In genomic region chr16:11249233-11250061, GRCh38 we compare ENCODE assay signal across 17 cellular contexts. TPM values are rescaled to one million over a fixed set of nuclear protein-coding genes. Genes with fewer than 3 reads are reported as not detected.
DNase-seq lines count a peak whose midpoint lies in the region; ATAC-seq, FAIRE-seq and TF ChIP-seq lines count a peak whose summit lies in the region.
"Had no signal": no experiment of that assay in that cellular context is flagged by ENCODE, and none has a peak within 500 bp of the region (broad histone marks: within the 10 kb centered on the region; RNA-seq: fewer than 3 reads in every experiment).

No MANE protein-coding gene starts in this region.

- peaks cover 50% of the 10 kb centered on the region for H3K36me3 Mint-ChIP-seq in activated CD4-positive, alpha-beta T cell treated with anti-CD3 and anti-CD28 coated beads for 36 hours (ENCODE audit: low read depth)

- DNase-seq in activated CD4-positive, alpha-beta T cell treated with anti-CD3 and anti-CD28 coated beads for 36 hours = peak; percentile 43
- DNase-seq in activated CD4-positive, alpha-beta T cell treated with anti-CD3 and anti-CD28 coated beads, Interleukin-2, amount 50 U/mL, for 4 hours = no peak
- peak; percentile 77 for DNase-seq in kidney
- DNase-seq: activated effector memory CD4-positive, alpha-beta T cell treated with anti-CD3 and anti-CD28 coated beads, Interleukin-2, amount 50 U/mL, for 16 hours; GF-D8; kidney glomerular epithelial cell; NCI-H2107 had no signal

- H4K20me1 ChIP-seq in OCI-LY1 (ENCODE audit: insufficient read depth, low read length) = no peaks in the 10 kb centered on the region

- H3K4me3 Mint-ChIP-seq in activated CD4-positive, alpha-beta T cell treated with anti-CD3 and anti-CD28 coated beads for 36 hours = peak overlapping the region; percentile 28

- no peaks in the 10 kb centered on the region; the same call in 1 of the 2 replicates for H3F3A ChIP-seq in OCI-LY1 (ENCODE audit: insufficient read depth, low read length)

- no peak for ATAC-seq in activated CD4-positive, alpha-beta T cell treated with anti-CD3 and anti-CD28 coated beads for 36 hours
- ATAC-seq in HG03139 (IDR thresholded peaks at IDR 0.05; ENCODE audit: unreplicated experiment) (no peak), GM18858 (IDR thresholded peaks at IDR 0.05; ENCODE audit: unreplicated experiment) (no peak)

- no peaks in the 10 kb centered on the region for H3K9me2 ChIP-seq in OCI-LY1 (ENCODE audit: low read depth, low read length)

- no peaks in the 10 kb centered on the region for H3K9me3 Mint-ChIP-seq in activated CD4-positive, alpha-beta T cell treated with anti-CD3 and anti-CD28 coated beads for 36 hours (ENCODE audit: low read depth)

- H3K4me1 Mint-ChIP-seq in activated CD4-positive, alpha-beta T cell treated with anti-CD3 and anti-CD28 coated beads for 36 hours = peaks cover 63% of the 10 kb centered on the region

- H3K4me2 ChIP-seq in OCI-LY1 (ENCODE audit: low read length) = peak overlapping the region; percentile 58

- H3K4me3 ChIP-seq in OCI-LY1 (ENCODE audit: low read depth, low read length, poor library complexity, severe bottlenecking) = peak overlapping the region; percentile 47
- no peak overlapping the region for H3K4me3 ChIP-seq in kidney (ENCODE audit: low read length in 2 of 2)
- H3K4me3 ChIP-seq: MG63, SJSA1 had no signal

- POLR2A ChIA-PET in activated CD4-positive, alpha-beta T cell treated with anti-CD3 and anti-CD28 coated beads for 36 hours (lab: Charles Lee) = interaction anchor here (0.7 to 1.1 kb wide), 2 partner anchors 24 to 285 kb away, joined by 4 read pairs; no protein-coding TSS in a partner anchor

- H3K9ac ChIP-seq in OCI-LY1 (ENCODE audit: low read length) (peak overlapping the region; percentile 32; the same call in 1 of the 2 replicates), kidney (ENCODE audit: low read length in 2 of 2) (no peak overlapping the region)

- H3K4me1 ChIP-seq in OCI-LY1 (ENCODE audit: insufficient read depth, low read length, severe bottlenecking) (peaks cover 62% of the 10 kb centered on the region), kidney (ENCODE audit: control insufficient read depth in 1 of 2, insufficient read depth in 1 of 2, low read depth in 1 of 2, low read length in 2 of 2) (peaks cover 0 to 7% of the 10 kb centered on the region in 2 donors)

- H2AFZ ChIP-seq in OCI-LY1 (ENCODE audit: low read length) = no peak overlapping the region

- no peaks in the 10 kb centered on the region for H3K79me2 ChIP-seq in OCI-LY1 (ENCODE audit: insufficient read depth, low read length)

- H3K27ac ChIP-seq in OCI-LY1 (ENCODE audit: low read depth, low read length, poor library complexity, severe bottlenecking) (no peak overlapping the region), kidney (ENCODE audit: low read depth in 2 of 2, low read length in 2 of 2) (no peak overlapping the region)
- H3K27ac ChIP-seq: SJSA1 had no signal

- TF ChIP-seq CTCF in OCI-LY1 (IDR thresholded peaks at IDR 0.05; ENCODE audit: low read length) = no peak
- TF ChIP-seq CTCF in kidney (IDR thresholded peaks at IDR 0.05; ENCODE audit: borderline replicate concordance, extremely low read depth, insufficient read depth) = no peak

- H3K36me3 ChIP-seq in OCI-LY1 (ENCODE audit: insufficient read depth, low read length) = peaks cover 23% of the 10 kb centered on the region
- H3K36me3 ChIP-seq in kidney (ENCODE audit: control insufficient read depth in 1 of 2, insufficient read depth in 2 of 2, low read length in 2 of 2) = no peaks in the 10 kb centered on the region

- H3K27me3 ChIP-seq in OCI-LY1 (ENCODE audit: insufficient read depth, low read length) = no peaks in the 10 kb centered on the region
- H3K27me3 ChIP-seq: MG63, SJSA1 had no signal

- no peaks in the 10 kb centered on the region for H3K9me3 ChIP-seq in OCI-LY1 (ENCODE audit: low read length)
- no peaks in the 10 kb centered on the region for H3K9me3 ChIP-seq in kidney (ENCODE audit: control insufficient read depth in 1 of 2, low read length in 2 of 2)
- H3K9me3 ChIP-seq: MG63, SJSA1 had no signal

- intact Hi-C loops in activated CD4-positive, alpha-beta T cell treated with anti-CD3 and anti-CD28 coated beads for 36 hours (cut with DNase I, micrococcal nuclease) = no loop called here
- intact Hi-C loops in kidney (cut with DNase I) = no loop called here

- H3K27ac Mint-ChIP-seq in activated CD4-positive, alpha-beta T cell treated with anti-CD3 and anti-CD28 coated beads for 36 hours = peak overlapping the region; percentile 11
- H3K27ac Mint-ChIP-seq: progenitor cell of endocrine pancreas had no signal

- no peaks in the 10 kb centered on the region for H3K27me3 Mint-ChIP-seq in activated CD4-positive, alpha-beta T cell treated with anti-CD3 and anti-CD28 coated beads for 36 hours
- H3K27me3 Mint-ChIP-seq: type B pancreatic cell had no signal

- CTCF ChIA-PET in activated CD4-positive, alpha-beta T cell treated with anti-CD3 and anti-CD28 coated beads for 36 hours (lab: Charles Lee) = interaction anchor here (0.7 kb wide), 1 partner anchor 285 kb away, joined by 3 read pairs; no protein-coding TSS in a partner anchor

- FAIRE-seq in kidney (lab: Jason Lieb, UNC) = no peak

RNA-seq across cellular contexts. Expression of gene SOCS1, which starts 6.6 kb away (rescaled TPM):
- total RNA-seq in activated CD4-positive, alpha-beta T cell treated with anti-CD3 and anti-CD28 coated beads for 36 hours = 100 to 1,000 TPM in 1 of 2 experiments, 10 to 100 TPM in 1; 100.0 to 103 TPM
- total RNA-seq in kidney = 21.8 TPM
- 10.4 TPM for polyA plus RNA-seq in kidney (ENCODE audit: insufficient read depth, low read depth, low replicate concordance)
- total RNA-seq: A172 had no signal

RNA-seq across cellular contexts. Expression of gene TNP2, which starts 19.7 kb away (rescaled TPM):
- not detected for total RNA-seq in activated CD4-positive, alpha-beta T cell treated with anti-CD3 and anti-CD28 coated beads for 36 hours
- total RNA-seq in kidney = not detected
- not detected for polyA plus RNA-seq in kidney (ENCODE audit: insufficient read depth, low read depth, low replicate concordance)
- total RNA-seq: A172, cardiac septum, mucosa of gallbladder, progenitor cell of endocrine pancreas, SJSA1 had no signal

RNA-seq across cellular contexts. Expression of gene PRM3, which starts 24.0 kb away (rescaled TPM):
- total RNA-seq in activated CD4-positive, alpha-beta T cell treated with anti-CD3 and anti-CD28 coated beads for 36 hours = not detected
- total RNA-seq in kidney = not detected
- polyA plus RNA-seq in kidney (ENCODE audit: insufficient read depth, low read depth, low replicate concordance) = not detected
- total RNA-seq: A172, cardiac septum, mucosa of gallbladder, progenitor cell of endocrine pancreas, SJSA1 had no signal

RNA-seq across cellular contexts. Expression of gene PRM2, which starts 26.8 kb away (rescaled TPM):
- not detected for total RNA-seq in activated CD4-positive, alpha-beta T cell treated with anti-CD3 and anti-CD28 coated beads for 36 hours
- total RNA-seq in kidney = not detected
- not detected for polyA plus RNA-seq in kidney (ENCODE audit: insufficient read depth, low read depth, low replicate concordance)
- total RNA-seq: A172, cardiac septum, mucosa of gallbladder, progenitor cell of endocrine pancreas, SJSA1 had no signal

RNA-seq across cellular contexts. Expression of gene PRM1, which starts 31.7 kb away (rescaled TPM):
- not detected for total RNA-seq in activated CD4-positive, alpha-beta T cell treated with anti-CD3 and anti-CD28 coated beads for 36 hours
- not detected for total RNA-seq in kidney
- not detected for polyA plus RNA-seq in kidney (ENCODE audit: insufficient read depth, low read depth, low replicate concordance)
- total RNA-seq: A172, cardiac septum, mucosa of gallbladder, progenitor cell of endocrine pancreas, SJSA1 had no signal

Comparison
In these comparisons a context has a peak if more than half of its experiments do, and no peak if none do; other contexts are left out.
1. DNase-seq: peak in activated CD4-positive, alpha-beta T cell treated with anti-CD3 and anti-CD28 coated beads for 36 hours (single experiment) and kidney (single experiment); none in activated CD4-positive, alpha-beta T cell treated with anti-CD3 and anti-CD28 coated beads, Interleukin-2, amount 50 U/mL, for 4 hours (0 of 2).